20 cellular contexts compared by ENCODE assay signal in the genomic region with DNA sequence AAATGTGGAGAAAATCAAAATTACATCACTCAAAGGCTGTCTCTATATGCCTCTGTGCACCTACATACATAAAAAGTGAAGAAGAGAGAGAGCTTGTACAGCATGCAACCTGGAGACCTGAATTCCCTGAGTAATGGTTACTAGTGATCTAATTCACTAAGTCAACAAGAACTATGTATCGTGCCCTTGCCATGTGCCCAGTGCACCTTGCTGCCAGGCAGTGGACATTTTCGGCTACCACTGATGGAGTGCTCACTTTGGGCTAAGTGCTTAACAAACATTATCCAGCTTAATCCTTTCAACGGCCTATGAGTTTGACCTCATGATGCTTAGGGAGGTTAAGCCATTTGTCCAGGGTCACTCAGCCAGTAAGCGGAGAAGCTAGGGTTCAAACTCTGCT.
"Had no signal": no experiment of that assay in that cellular context is flagged by ENCODE, and none has a peak within 500 bp of the region (broad histone marks: within the 10 kb centered on the region; RNA-seq: fewer than 3 reads in every experiment).

No MANE protein-coding gene starts in this region.

- H3K79me2 ChIP-seq: hepatocyte had no signal

- ATAC-seq: naive thymus-derived CD4-positive, alpha-beta T cell; right cardiac atrium had no signal

- H3K4me1 ChIP-seq: left ventricle myocardium inferior, prostate gland, uterus had no signal

- DNase-seq: activated CD4-positive, alpha-beta T cell treated with anti-CD3 and anti-CD28 coated beads, Interleukin-2, amount 10 ng/mL, durations not matched to agents 24 days and 14 days; activated CD4-positive, CD25-positive, alpha-beta regulatory T cell; activated CD8-positive, alpha-beta memory T cell treated with anti-CD3 and anti-CD28 coated beads, Interleukin-2, amount 50 U/mL, for 48 hours; activated naive CD8-positive, alpha-beta T cell treated with anti-CD3 and anti-CD28 coated beads for 36 hours; brain microvascular endothelial cell; cortex of kidney; effector CD4-positive, alpha-beta T cell; islet precursor cell; left ventricle myocardium inferior; naive thymus-derived CD4-positive, alpha-beta T cell; right cardiac atrium; stimulated activated CD4-positive, alpha-beta T cell treated with anti-CD3 and anti-CD28 coated beads, Interleukin-4, amount 100 ng/mL, for 24 hours; stimulated activated naive CD4-positive, alpha-beta T cell treated with Interleukin-2 at 50 U/mL for 16 hours; substantia nigra; uterus had no signal

- H3K4me2 ChIP-seq: hepatocyte had no signal

- H3K27me3 ChIP-seq: brain microvascular endothelial cell, esophagus muscularis mucosa, hepatocyte, tibial nerve, uterus had no signal

- H3K9me3 ChIP-seq: esophagus muscularis mucosa, left ventricle myocardium inferior, prostate gland, tibial nerve, uterus had no signal

- H3K4me3 ChIP-seq: esophagus muscularis mucosa, hepatocyte, left ventricle myocardium inferior, prostate gland, skin epidermis, tibial nerve, uterus had no signal

- H2AFZ ChIP-seq: hepatocyte had no signal

- H3K36me3 ChIP-seq: brain microvascular endothelial cell, esophagus muscularis mucosa, left ventricle myocardium inferior, prostate gland, tibial nerve, uterus had no signal

- H3K27ac ChIP-seq: brain microvascular endothelial cell, esophagus muscularis mucosa, hepatocyte, left ventricle myocardium inferior, prostate gland, skin epidermis, tibial nerve, uterus had no signal
